Comparison of ENCODE assay signal across 32 cellular contexts in the genomic region with DNA sequence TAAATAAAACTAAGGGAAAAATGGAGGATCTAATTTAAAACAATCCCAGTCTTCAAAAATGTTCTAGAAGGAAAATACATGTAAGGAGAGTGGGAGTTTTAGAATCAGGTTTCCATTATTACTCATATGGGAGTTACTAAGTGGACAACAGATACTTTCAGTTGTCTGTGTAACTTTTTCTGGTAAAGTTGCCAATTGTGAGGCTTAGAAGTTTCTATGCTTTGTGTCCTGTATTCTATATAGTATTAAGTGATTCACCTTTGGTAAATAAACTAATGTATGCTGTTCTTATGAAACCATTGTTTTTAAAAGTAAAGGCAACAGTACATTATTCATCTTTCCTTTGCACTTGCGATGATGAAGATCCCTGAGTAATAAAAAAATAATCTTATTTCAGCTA.
"Had no signal": no experiment of that assay in that cellular context is flagged by ENCODE, and none has a peak within 500 bp of the region (broad histone marks: within the 10 kb centered on the region; RNA-seq: fewer than 3 reads in every experiment).

No MANE protein-coding gene starts in this region.

- H3K27me3 ChIP-seq: brain microvascular endothelial cell, SJCRH30 had no signal

- H3K27ac ChIP-seq: brain microvascular endothelial cell, SJCRH30, SK-N-MC, WERI-Rb-1 had no signal

- ATAC-seq: activated CD8-positive, alpha-beta memory T cell treated with anti-CD3 and anti-CD28 coated beads, Interleukin-2, amount 10 ng/mL, durations not matched to agents 7 days and 5 days; activated naive CD8-positive, alpha-beta T cell treated with anti-CD3 and anti-CD28 coated beads, Interleukin-2, amount 50 U/mL, for 24 hours had no signal

- DNase-seq: activated CD4-positive, alpha-beta memory T cell treated with anti-CD3 and anti-CD28 coated beads, Interleukin-2, amount 10 ng/mL, durations not matched to agents 7 days and 5 days; activated CD4-positive, alpha-beta T cell treated with anti-CD3 and anti-CD28 coated beads for 1 hour; activated CD4-positive, alpha-beta T cell treated with anti-CD3 and anti-CD28 coated beads for 48 hours; activated CD4-positive, CD25-positive, alpha-beta regulatory T cell; activated CD8-positive, alpha-beta memory T cell treated with anti-CD3 and anti-CD28 coated beads for 24 hours; activated CD8-positive, alpha-beta memory T cell treated with anti-CD3 and anti-CD28 coated beads, Interleukin-2, amount 10 ng/mL, durations not matched to agents 7 days and 5 days; activated CD8-positive, alpha-beta memory T cell treated with anti-CD3 and anti-CD28 coated beads, Interleukin-2, amount 50 U/mL, for 48 hours; activated effector memory CD4-positive, alpha-beta T cell treated with Interleukin-2 at 50 U/mL for 16 hours; activated naive CD4-positive, alpha-beta T cell treated with anti-CD3 and anti-CD28 coated beads, Interleukin-2, amount 10 ng/mL, durations not matched to agents 7 days and 5 days; activated naive CD8-positive, alpha-beta T cell treated with anti-CD3 and anti-CD28 coated beads, Interleukin-2, amount 50 U/mL, for 24 hours; activated T-cell treated with anti-CD3 and anti-CD28 coated beads, Interleukin-2, amount 50 U/mL, for 48 hours; amniotic stem cell; aorta; brain microvascular endothelial cell; Kasumi-1; KBM-7; MM.1S; MV-4-11; NCI-H1092; NCI-H1436 treated with DMSO at 0.1 percent for 48 hours; NCI-H1694 treated with DMSO at 0.1 percent for 48 hours; NCI-H2029; NCI-H345; NCI-H510A; NCI-H526; NCI-H748 treated with DMSO at 0.1 percent for 48 hours; NK-92 treated with Interleukin-12 subunit alpha and Interleukin-12 subunit beta, amount 100 ng/mL, for 24 hours; SHP77; SJCRH30; T1000; WERI-Rb-1 had no signal

- H3K9me3 ChIP-seq: SJCRH30 had no signal

- H3K36me3 ChIP-seq: brain microvascular endothelial cell, SJCRH30, WERI-Rb-1 had no signal

- H3K4me3 ChIP-seq: SJCRH30, SK-N-MC had no signal
